ENCODE assay signal across 1 cellular context in the genomic region with DNA sequence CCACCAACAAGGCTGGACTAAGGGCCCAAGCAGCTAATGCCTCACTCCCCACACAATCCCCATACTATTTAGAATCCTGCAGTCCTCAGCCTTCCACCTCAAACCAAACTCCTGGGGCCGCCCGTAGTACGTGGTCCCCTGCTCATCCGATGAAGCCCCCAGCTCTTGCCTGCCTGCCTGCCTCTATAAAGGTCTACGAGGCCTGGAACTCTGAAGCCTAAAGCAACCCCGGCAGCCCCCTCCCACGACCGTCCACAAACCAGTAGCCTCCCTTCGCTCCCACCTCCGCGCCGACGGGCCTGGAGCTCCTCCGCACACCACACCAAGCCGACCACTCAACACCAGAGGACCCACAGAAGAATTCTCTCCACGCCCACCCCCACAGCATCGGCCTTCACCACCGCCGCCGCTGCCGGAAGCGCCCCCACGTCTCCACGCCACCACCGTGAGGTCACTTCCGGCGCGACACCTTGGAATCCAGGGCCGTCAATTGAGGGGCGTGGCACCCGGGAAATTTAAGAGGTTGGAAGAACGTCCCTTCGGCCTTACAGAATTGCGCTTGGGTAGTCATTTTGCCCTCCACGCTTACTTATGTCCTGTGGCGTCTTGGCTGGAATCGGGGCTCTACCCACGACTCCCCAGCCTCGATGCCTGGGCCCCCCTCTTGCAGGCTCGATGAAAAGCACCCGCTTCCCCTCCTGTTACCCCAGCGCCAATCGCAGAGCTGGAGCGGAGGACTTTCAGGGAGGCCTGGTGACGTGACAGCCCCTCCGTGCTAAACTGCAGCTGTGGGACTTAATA.
TF ChIP-seq lines count a peak whose summit lies in the region.

A gene with protein sequence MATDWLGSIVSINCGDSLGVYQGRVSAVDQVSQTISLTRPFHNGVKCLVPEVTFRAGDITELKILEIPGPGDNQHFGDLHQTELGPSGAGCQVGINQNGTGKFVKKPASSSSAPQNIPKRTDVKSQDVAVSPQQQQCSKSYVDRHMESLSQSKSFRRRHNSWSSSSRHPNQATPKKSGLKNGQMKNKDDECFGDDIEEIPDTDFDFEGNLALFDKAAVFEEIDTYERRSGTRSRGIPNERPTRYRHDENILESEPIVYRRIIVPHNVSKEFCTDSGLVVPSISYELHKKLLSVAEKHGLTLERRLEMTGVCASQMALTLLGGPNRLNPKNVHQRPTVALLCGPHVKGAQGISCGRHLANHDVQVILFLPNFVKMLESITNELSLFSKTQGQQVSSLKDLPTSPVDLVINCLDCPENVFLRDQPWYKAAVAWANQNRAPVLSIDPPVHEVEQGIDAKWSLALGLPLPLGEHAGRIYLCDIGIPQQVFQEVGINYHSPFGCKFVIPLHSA (minus strand): TSS at position 428 of the 801 bp plus-strand sequence. CDS start 20,900 bp downstream, outside the sequence.

TF ChIP-seq in HepG2, 621 proteins besides CTCF, POLR2A, EP300 and RAD21 (continued from another document and continues in another):
- TF ChIP-seq, protein P1, sequence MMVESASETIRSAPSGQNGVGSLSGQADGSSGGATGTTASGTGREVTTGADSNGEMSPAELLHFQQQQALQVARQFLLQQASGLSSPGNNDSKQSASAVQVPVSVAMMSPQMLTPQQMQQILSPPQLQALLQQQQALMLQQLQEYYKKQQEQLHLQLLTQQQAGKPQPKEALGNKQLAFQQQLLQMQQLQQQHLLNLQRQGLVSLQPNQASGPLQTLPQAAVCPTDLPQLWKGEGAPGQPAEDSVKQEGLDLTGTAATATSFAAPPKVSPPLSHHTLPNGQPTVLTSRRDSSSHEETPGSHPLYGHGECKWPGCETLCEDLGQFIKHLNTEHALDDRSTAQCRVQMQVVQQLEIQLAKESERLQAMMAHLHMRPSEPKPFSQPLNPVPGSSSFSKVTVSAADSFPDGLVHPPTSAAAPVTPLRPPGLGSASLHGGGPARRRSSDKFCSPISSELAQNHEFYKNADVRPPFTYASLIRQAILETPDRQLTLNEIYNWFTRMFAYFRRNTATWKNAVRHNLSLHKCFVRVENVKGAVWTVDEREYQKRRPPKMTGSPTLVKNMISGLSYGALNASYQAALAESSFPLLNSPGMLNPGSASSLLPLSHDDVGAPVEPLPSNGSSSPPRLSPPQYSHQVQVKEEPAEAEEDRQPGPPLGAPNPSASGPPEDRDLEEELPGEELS (CRISPR knock-in tag; IDR thresholded peaks at IDR 0.05), result peak; percentile 20; the same call in 1 of the 2 replicates
- no peak for TF ChIP-seq HMGA1 (CRISPR knock-in tag; conservative IDR thresholded peaks at IDR 0.05)
- TF ChIP-seq MTA3 (CRISPR knock-in tag; IDR thresholded peaks at IDR 0.05), result no peak
- peak; percentile 49 for TF ChIP-seq GATAD2A (CRISPR knock-in tag; IDR thresholded peaks at IDR 0.05)
- TF ChIP-seq ZNF550 (CRISPR knock-in tag; IDR thresholded peaks at IDR 0.05; ENCODE audit: borderline replicate concordance), result no peak
- TF ChIP-seq, protein P2, sequence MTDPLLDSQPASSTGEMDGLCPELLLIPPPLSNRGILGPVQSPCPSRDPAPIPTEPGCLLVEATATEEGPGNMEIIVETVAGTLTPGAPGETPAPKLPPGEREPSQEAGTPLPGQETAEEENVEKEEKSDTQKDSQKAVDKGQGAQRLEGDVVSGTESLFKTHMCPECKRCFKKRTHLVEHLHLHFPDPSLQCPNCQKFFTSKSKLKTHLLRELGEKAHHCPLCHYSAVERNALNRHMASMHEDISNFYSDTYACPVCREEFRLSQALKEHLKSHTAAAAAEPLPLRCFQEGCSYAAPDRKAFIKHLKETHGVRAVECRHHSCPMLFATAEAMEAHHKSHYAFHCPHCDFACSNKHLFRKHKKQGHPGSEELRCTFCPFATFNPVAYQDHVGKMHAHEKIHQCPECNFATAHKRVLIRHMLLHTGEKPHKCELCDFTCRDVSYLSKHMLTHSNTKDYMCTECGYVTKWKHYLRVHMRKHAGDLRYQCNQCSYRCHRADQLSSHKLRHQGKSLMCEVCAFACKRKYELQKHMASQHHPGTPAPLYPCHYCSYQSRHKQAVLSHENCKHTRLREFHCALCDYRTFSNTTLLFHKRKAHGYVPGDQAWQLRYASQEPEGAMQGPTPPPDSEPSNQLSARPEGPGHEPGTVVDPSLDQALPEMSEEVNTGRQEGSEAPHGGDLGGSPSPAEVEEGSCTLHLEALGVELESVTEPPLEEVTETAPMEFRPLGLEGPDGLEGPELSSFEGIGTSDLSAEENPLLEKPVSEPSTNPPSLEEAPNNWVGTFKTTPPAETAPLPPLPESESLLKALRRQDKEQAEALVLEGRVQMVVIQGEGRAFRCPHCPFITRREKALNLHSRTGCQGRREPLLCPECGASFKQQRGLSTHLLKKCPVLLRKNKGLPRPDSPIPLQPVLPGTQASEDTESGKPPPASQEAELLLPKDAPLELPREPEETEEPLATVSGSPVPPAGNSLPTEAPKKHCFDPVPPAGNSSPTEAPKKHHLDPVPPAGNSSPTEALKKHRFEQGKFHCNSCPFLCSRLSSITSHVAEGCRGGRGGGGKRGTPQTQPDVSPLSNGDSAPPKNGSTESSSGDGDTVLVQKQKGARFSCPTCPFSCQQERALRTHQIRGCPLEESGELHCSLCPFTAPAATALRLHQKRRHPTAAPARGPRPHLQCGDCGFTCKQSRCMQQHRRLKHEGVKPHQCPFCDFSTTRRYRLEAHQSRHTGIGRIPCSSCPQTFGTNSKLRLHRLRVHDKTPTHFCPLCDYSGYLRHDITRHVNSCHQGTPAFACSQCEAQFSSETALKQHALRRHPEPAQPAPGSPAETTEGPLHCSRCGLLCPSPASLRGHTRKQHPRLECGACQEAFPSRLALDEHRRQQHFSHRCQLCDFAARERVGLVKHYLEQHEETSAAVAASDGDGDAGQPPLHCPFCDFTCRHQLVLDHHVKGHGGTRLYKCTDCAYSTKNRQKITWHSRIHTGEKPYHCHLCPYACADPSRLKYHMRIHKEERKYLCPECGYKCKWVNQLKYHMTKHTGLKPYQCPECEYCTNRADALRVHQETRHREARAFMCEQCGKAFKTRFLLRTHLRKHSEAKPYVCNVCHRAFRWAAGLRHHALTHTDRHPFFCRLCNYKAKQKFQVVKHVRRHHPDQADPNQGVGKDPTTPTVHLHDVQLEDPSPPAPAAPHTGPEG (CRISPR knock-in tag; IDR thresholded peaks at IDR 0.05), result peak; percentile 59; the same call in 1 of the 2 replicates
- no peak for TF ChIP-seq FOXM1 (CRISPR knock-in tag; IDR thresholded peaks at IDR 0.05)
- no peak for TF ChIP-seq TAF15 (IDR thresholded peaks at IDR 0.05; ENCODE audit: low read depth, low read length, poor library complexity, severe bottlenecking)
- TF ChIP-seq ZNF496 (CRISPR knock-in tag; IDR thresholded peaks at IDR 0.05; ENCODE audit: insufficient replicate concordance), result no peak
- TF ChIP-seq, protein P3, sequence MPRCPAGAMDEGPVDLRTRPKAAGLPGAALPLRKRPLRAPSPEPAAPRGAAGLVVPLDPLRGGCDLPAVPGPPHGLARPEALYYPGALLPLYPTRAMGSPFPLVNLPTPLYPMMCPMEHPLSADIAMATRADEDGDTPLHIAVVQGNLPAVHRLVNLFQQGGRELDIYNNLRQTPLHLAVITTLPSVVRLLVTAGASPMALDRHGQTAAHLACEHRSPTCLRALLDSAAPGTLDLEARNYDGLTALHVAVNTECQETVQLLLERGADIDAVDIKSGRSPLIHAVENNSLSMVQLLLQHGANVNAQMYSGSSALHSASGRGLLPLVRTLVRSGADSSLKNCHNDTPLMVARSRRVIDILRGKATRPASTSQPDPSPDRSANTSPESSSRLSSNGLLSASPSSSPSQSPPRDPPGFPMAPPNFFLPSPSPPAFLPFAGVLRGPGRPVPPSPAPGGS (CRISPR knock-in tag; IDR thresholded peaks at IDR 0.05), result peak; percentile 51; the same call in 1 of the 2 replicates
- no peak for TF ChIP-seq POLR2AphosphoS2 (IDR thresholded peaks at IDR 0.05; ENCODE audit: low read depth, low read length)
- TF ChIP-seq MIXL1 (CRISPR knock-in tag; IDR thresholded peaks at IDR 0.05), result peak; percentile 50; the same call in 1 of the 2 replicates
- TF ChIP-seq, protein P4, sequence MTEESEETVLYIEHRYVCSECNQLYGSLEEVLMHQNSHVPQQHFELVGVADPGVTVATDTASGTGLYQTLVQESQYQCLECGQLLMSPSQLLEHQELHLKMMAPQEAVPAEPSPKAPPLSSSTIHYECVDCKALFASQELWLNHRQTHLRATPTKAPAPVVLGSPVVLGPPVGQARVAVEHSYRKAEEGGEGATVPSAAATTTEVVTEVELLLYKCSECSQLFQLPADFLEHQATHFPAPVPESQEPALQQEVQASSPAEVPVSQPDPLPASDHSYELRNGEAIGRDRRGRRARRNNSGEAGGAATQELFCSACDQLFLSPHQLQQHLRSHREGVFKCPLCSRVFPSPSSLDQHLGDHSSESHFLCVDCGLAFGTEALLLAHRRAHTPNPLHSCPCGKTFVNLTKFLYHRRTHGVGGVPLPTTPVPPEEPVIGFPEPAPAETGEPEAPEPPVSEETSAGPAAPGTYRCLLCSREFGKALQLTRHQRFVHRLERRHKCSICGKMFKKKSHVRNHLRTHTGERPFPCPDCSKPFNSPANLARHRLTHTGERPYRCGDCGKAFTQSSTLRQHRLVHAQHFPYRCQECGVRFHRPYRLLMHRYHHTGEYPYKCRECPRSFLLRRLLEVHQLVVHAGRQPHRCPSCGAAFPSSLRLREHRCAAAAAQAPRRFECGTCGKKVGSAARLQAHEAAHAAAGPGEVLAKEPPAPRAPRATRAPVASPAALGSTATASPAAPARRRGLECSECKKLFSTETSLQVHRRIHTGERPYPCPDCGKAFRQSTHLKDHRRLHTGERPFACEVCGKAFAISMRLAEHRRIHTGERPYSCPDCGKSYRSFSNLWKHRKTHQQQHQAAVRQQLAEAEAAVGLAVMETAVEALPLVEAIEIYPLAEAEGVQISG (CRISPR knock-in tag; IDR thresholded peaks at IDR 0.05), result peak; percentile 92
- TF ChIP-seq SP4 (CRISPR knock-in tag; IDR thresholded peaks at IDR 0.05), result peak; percentile 78
- TF ChIP-seq, protein P5, sequence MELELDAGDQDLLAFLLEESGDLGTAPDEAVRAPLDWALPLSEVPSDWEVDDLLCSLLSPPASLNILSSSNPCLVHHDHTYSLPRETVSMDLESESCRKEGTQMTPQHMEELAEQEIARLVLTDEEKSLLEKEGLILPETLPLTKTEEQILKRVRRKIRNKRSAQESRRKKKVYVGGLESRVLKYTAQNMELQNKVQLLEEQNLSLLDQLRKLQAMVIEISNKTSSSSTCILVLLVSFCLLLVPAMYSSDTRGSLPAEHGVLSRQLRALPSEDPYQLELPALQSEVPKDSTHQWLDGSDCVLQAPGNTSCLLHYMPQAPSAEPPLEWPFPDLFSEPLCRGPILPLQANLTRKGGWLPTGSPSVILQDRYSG (CRISPR knock-in tag; IDR thresholded peaks at IDR 0.05), result no peak
- TF ChIP-seq, protein P6, sequence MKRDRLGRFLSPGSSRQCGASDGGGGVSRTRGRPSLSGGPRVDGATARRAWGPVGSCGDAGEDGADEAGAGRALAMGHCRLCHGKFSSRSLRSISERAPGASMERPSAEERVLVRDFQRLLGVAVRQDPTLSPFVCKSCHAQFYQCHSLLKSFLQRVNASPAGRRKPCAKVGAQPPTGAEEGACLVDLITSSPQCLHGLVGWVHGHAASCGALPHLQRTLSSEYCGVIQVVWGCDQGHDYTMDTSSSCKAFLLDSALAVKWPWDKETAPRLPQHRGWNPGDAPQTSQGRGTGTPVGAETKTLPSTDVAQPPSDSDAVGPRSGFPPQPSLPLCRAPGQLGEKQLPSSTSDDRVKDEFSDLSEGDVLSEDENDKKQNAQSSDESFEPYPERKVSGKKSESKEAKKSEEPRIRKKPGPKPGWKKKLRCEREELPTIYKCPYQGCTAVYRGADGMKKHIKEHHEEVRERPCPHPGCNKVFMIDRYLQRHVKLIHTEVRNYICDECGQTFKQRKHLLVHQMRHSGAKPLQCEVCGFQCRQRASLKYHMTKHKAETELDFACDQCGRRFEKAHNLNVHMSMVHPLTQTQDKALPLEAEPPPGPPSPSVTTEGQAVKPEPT (CRISPR knock-in tag; IDR thresholded peaks at IDR 0.05; ENCODE audit: low read depth), result no peak
- 0 out of 2 replicates have a peak, but pooled peaks have one; percentile 88 for TF ChIP-seq FLYWCH1 (CRISPR knock-in tag; IDR thresholded peaks at IDR 0.05)
- no peak for TF ChIP-seq U2AF2 (IDR thresholded peaks at IDR 0.05; ENCODE audit: low read depth, low read length)
- TF ChIP-seq CBFB (CRISPR knock-in tag; IDR thresholded peaks at IDR 0.05), result peak; percentile 63; the same call in 1 of the 2 replicates
- no peak for TF ChIP-seq MLLT10 (CRISPR knock-in tag; IDR thresholded peaks at IDR 0.05)
- TF ChIP-seq RELA (CRISPR knock-in tag; IDR thresholded peaks at IDR 0.05), result no peak
- no peak for TF ChIP-seq ZNF431 (CRISPR knock-in tag; IDR thresholded peaks at IDR 0.05; ENCODE audit: borderline replicate concordance, low read depth)
- TF ChIP-seq ZSCAN12 (CRISPR knock-in tag; IDR thresholded peaks at IDR 0.05), result no peak
- TF ChIP-seq YY1 (IDR thresholded peaks at IDR 0.05; ENCODE audit: insufficient read depth, insufficient replicate concordance, low read depth, low read length), result peak; percentile 57
- TF ChIP-seq ZNF672 (CRISPR knock-in tag; IDR thresholded peaks at IDR 0.05), result no peak
- peak; percentile 31; the same call in 1 of the 2 replicates for TF ChIP-seq RFX3 (CRISPR knock-in tag; IDR thresholded peaks at IDR 0.05)
- TF ChIP-seq ZNF501 (CRISPR knock-in tag; IDR thresholded peaks at IDR 0.05), result peak; percentile 80
